ENCODE assay signal across 16 cellular contexts in the genomic region with DNA sequence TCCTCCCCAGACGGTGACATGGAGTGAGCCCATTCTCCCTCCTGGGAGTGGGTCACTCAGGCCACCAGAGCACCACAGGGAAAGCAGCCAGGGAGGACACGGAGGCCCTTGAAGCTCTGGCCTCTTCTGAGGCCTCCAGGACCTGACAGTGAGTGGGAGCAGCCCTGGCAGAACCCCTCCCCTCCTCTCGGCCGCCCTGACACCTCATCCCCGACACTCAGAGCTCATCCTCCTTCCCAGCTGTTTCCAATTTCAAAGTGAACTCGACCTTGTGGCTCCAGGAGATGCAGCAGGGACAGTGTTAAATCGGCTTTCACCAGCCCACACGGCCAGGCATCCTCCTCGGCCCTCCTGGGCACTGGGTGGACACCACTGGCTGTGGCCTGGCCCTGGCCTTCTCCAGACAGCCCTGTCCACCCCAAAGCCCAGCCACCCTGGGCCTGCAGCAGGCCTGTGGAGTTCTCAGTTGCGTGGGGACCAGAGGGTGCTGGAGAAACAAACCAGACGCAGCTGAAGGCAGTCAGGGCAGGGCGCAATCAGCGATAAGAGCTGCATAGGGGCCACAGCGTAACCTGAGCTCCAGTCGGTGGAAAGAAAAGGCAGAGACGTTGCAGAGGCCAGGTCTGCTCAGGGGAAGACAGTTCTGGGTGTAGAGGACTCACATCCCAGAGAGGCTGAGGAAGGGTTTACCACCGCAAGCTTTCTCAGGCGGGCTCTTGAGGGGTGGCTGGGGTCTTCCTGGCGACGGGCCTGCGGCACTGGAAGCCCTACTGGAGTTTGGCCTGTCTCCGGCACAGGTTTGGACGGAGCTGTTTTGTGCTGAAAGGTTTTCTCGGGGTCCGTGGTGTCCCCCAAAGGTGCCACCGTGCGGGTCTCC. TPM values are rescaled to one million over a fixed set of nuclear protein-coding genes. Genes with fewer than 3 reads are reported as not detected.
DNase-seq lines count a peak whose midpoint lies in the region; ATAC-seq and TF ChIP-seq lines count a peak whose summit lies in the region.
"Had no signal": no experiment of that assay in that cellular context is flagged by ENCODE, and none has a peak within 500 bp of the region (broad histone marks: within the 10 kb centered on the region; RNA-seq: fewer than 3 reads in every experiment).

No MANE protein-coding gene starts in this region.

- no peak overlapping the region for H2AFZ ChIP-seq in PC-3 (ENCODE audit: low read length)

- H3K36me3 ChIP-seq in lower lobe of right lung (no peaks in the 10 kb centered on the region), PC-3 (ENCODE audit: low read depth, low read length) (peaks cover 32% of the 10 kb centered on the region)

- no peak for ATAC-seq in activated CD8-positive, alpha-beta memory T cell treated with anti-CD3 and anti-CD28 coated beads, Interleukin-2, amount 10 ng/mL, durations not matched to agents 7 days and 5 days
- ATAC-seq in lower lobe of right lung (no peak), PC-3 (no peak)
- ATAC-seq: body of pancreas, left colon, T-helper 17 cell had no signal

- CTCF ChIA-PET in activated CD8-positive, alpha-beta memory T cell treated with anti-CD3 and anti-CD28 coated beads, Interleukin-2, amount 10 ng/mL, durations not matched to agents 7 days and 5 days (lab: Charles Lee), result no interaction called here
- CTCF ChIA-PET in PC-3 (lab: Charles Lee), result no interaction called here

- H3K4me3 ChIP-seq in fibroblast of mammary gland (ENCODE audit: control insufficient read depth, low read depth, low read length) (no peak overlapping the region), lower lobe of right lung (no peak overlapping the region), PC-3 (ENCODE audit: low read length) (no peak overlapping the region)
- H3K4me3 ChIP-seq: body of pancreas, thoracic aorta had no signal

- no peaks in the 10 kb centered on the region for H3F3A ChIP-seq in PC-3 (ENCODE audit: low read length, unreplicated experiment)

- no peak overlapping the region for H3K9ac ChIP-seq in PC-3 (ENCODE audit: low read length)

- H3K79me2 ChIP-seq in PC-3 (ENCODE audit: low read length), result no peaks in the 10 kb centered on the region

- H3K27me3 ChIP-seq in lower lobe of right lung (ENCODE audit: low read depth), result no peaks in the 10 kb centered on the region
- no peaks in the 10 kb centered on the region for H3K27me3 ChIP-seq in PC-3 (ENCODE audit: low read length)
- H3K27me3 ChIP-seq: body of pancreas had no signal

- H3K27me3 Mint-ChIP-seq in activated CD8-positive, alpha-beta memory T cell treated with anti-CD3 and anti-CD28 coated beads, Interleukin-2, amount 10 ng/mL, durations not matched to agents 7 days and 5 days, result no peaks in the 10 kb centered on the region
- H3K27me3 Mint-ChIP-seq in type B pancreatic cell, result no peaks in the 10 kb centered on the region
- H3K27me3 Mint-ChIP-seq: T-helper 17 cell had no signal

- H3K9me3 Mint-ChIP-seq in activated CD8-positive, alpha-beta memory T cell treated with anti-CD3 and anti-CD28 coated beads, Interleukin-2, amount 10 ng/mL, durations not matched to agents 7 days and 5 days (ENCODE audit: low read depth), result no peaks in the 10 kb centered on the region
- H3K9me3 Mint-ChIP-seq in type B pancreatic cell, result no peaks in the 10 kb centered on the region

- no peak overlapping the region for H3K4me2 ChIP-seq in PC-3 (ENCODE audit: low read length)

- no peaks in the 10 kb centered on the region for H3K4me1 Mint-ChIP-seq in activated CD8-positive, alpha-beta memory T cell treated with anti-CD3 and anti-CD28 coated beads, Interleukin-2, amount 10 ng/mL, durations not matched to agents 7 days and 5 days
- H3K4me1 Mint-ChIP-seq in type B pancreatic cell (ENCODE audit: unreplicated experiment), result peaks cover 8% of the 10 kb centered on the region
- H3K4me1 Mint-ChIP-seq: T-helper 17 cell had no signal

- no peaks in the 10 kb centered on the region for H4K20me1 ChIP-seq in PC-3 (ENCODE audit: low read length)

- no peaks in the 10 kb centered on the region for H3K9me2 ChIP-seq in PC-3 (replicated peaks; ENCODE audit: low read length)

- H3K27ac ChIP-seq in lower lobe of right lung (no peak overlapping the region), PC-3 (ENCODE audit: low read length) (no peak overlapping the region)
- H3K27ac ChIP-seq: body of pancreas, thoracic aorta had no signal

- DNase-seq in activated CD8-positive, alpha-beta memory T cell treated with anti-CD3 and anti-CD28 coated beads, Interleukin-2, amount 50 U/mL, for 4 hours, result peak; percentile 6
- DNase-seq in activated CD8-positive, alpha-beta memory T cell treated with anti-CD3 and anti-CD28 coated beads, Interleukin-2, amount 10 ng/mL, durations not matched to agents 7 days and 5 days, result no peak
- peak; percentile 82 for DNase-seq in fibroblast of mammary gland (ENCODE audit: low read depth)
- DNase-seq in lower lobe of right lung, result peak; percentile 28
- DNase-seq in type B pancreatic cell (ENCODE audit: extremely low spot score, unreplicated experiment), result no peak
- DNase-seq in stimulated activated CD4-positive, alpha-beta T cell treated with anti-CD3 and anti-CD28 coated beads, Interleukin-2, amount 100 ng/mL, for 24 hours, result no peak
- DNase-seq in PC-3, result no peak
- no peak for DNase-seq in midbrain (lab: John Stamatoyannopoulos, UW)
- DNase-seq: activated CD4-positive, alpha-beta T cell treated with anti-CD3 and anti-CD28 coated beads, Interleukin-2, amount 50 U/mL, for 1 hour; effector memory CD4-positive, alpha-beta T cell; OCI-M1 had no signal

- H3K4me1 ChIP-seq in lower lobe of right lung (no peaks in the 10 kb centered on the region), PC-3 (ENCODE audit: insufficient read depth, low read length) (no peaks in the 10 kb centered on the region)
- H3K4me1 ChIP-seq: body of pancreas, Caco-2 had no signal

- H3K27ac Mint-ChIP-seq in activated CD8-positive, alpha-beta memory T cell treated with anti-CD3 and anti-CD28 coated beads, Interleukin-2, amount 10 ng/mL, durations not matched to agents 7 days and 5 days, result no peak overlapping the region
- H3K27ac Mint-ChIP-seq in type B pancreatic cell, result peak overlapping the region; percentile 46
- H3K27ac Mint-ChIP-seq: T-helper 17 cell had no signal

- H3K9me3 ChIP-seq in lower lobe of right lung (no peaks in the 10 kb centered on the region), PC-3 (ENCODE audit: low read length) (no peaks in the 10 kb centered on the region)
- H3K9me3 ChIP-seq: body of pancreas, Caco-2, thoracic aorta had no signal

- H3K36me3 Mint-ChIP-seq in activated CD8-positive, alpha-beta memory T cell treated with anti-CD3 and anti-CD28 coated beads, Interleukin-2, amount 10 ng/mL, durations not matched to agents 7 days and 5 days, result no peaks in the 10 kb centered on the region
- no peaks in the 10 kb centered on the region for H3K36me3 Mint-ChIP-seq in type B pancreatic cell

- H3K4me3 Mint-ChIP-seq in activated CD8-positive, alpha-beta memory T cell treated with anti-CD3 and anti-CD28 coated beads, Interleukin-2, amount 10 ng/mL, durations not matched to agents 7 days and 5 days, result no peak overlapping the region
- H3K4me3 Mint-ChIP-seq in type B pancreatic cell, result no peak overlapping the region
- H3K4me3 Mint-ChIP-seq: T-helper 17 cell had no signal

- no peak for TF ChIP-seq CTCF in fibroblast of mammary gland (conservative IDR thresholded peaks at IDR 0.05; ENCODE audit: control insufficient read depth, insufficient read depth, low read depth, low read length)
- no peak for TF ChIP-seq CTCF in lower lobe of right lung (IDR thresholded peaks at IDR 0.05)
- TF ChIP-seq CTCF in type B pancreatic cell (conservative IDR thresholded peaks at IDR 0.05), result no peak
- no peak for TF ChIP-seq CTCF in PC-3 (conservative IDR thresholded peaks at IDR 0.05; ENCODE audit: low read depth, low read length)

- BruUV-seq in PC-3 (replicated peaks; lab: Mats Ljungman, UMichigan), result no TSS peak

- intact Hi-C loops in lower lobe of right lung (cut with DNase I), result no loop called here
- intact Hi-C loops in PC-3 (cut with micrococcal nuclease), result no loop called here

- POLR2A ChIA-PET in PC-3 (lab: Charles Lee; ENCODE audit: unreplicated experiment), result no interaction called here

RNA-seq across cellular contexts. Expression of a gene that starts 27.0 kb away (rescaled TPM):
- total RNA-seq in activated CD8-positive, alpha-beta memory T cell treated with anti-CD3 and anti-CD28 coated beads, Interleukin-2, amount 10 ng/mL, durations not matched to agents 7 days and 5 days, result not detected
- total RNA-seq in lower lobe of right lung (1.5 TPM), type B pancreatic cell (ENCODE audit: low replicate concordance) (26.9 and 45.0 TPM in 2 replicates), PC-3 (2014; rRNA removed) (0.40 and 0.58 TPM in 2 replicates)

RNA-seq across cellular contexts. Expression of a gene that starts 30.4 kb away (rescaled TPM):
- total RNA-seq in activated CD8-positive, alpha-beta memory T cell treated with anti-CD3 and anti-CD28 coated beads, Interleukin-2, amount 10 ng/mL, durations not matched to agents 7 days and 5 days, result 10 to 100 TPM in 1 of 2 experiments, 1 to 10 TPM in 1; 5.0 to 17.9 TPM
- total RNA-seq in lower lobe of right lung, result 227 TPM
- 23.8 and 114 TPM in 2 replicates for total RNA-seq in type B pancreatic cell (ENCODE audit: low replicate concordance)
- total RNA-seq in PC-3 (2014; rRNA removed), result 521 and 654 TPM in 2 replicates

RNA-seq across cellular contexts. Expression of a gene that starts 55.9 kb away (rescaled TPM):
- total RNA-seq in activated CD8-positive, alpha-beta memory T cell treated with anti-CD3 and anti-CD28 coated beads, Interleukin-2, amount 10 ng/mL, durations not matched to agents 7 days and 5 days, result 1 to 10 TPM; 4.2 to 4.8 TPM
- total RNA-seq in lower lobe of right lung, result 8.6 TPM
- 18.5 and 24.7 TPM in 2 replicates for total RNA-seq in type B pancreatic cell (ENCODE audit: low replicate concordance)
- total RNA-seq in PC-3 (2014; rRNA removed), result 41.7 and 49.5 TPM in 2 replicates

Comparison
In these comparisons a context has a peak if more than half of its experiments do, and no peak if none do; other contexts are left out.
1. DNase-seq: peak in activated CD8-positive, alpha-beta memory T cell treated with anti-CD3 and anti-CD28 coated beads, Interleukin-2, amount 50 U/mL, for 4 hours (single experiment), fibroblast of mammary gland (single experiment) and lower lobe of right lung (single experiment); none in activated CD8-positive, alpha-beta memory T cell treated with anti-CD3 and anti-CD28 coated beads, Interleukin-2, amount 10 ng/mL, durations not matched to agents 7 days and 5 days (single experiment), type B pancreatic cell (single experiment), stimulated activated CD4-positive, alpha-beta T cell treated with anti-CD3 and anti-CD28 coated beads, Interleukin-2, amount 100 ng/mL, for 24 hours (0 of 2), PC-3 (single experiment) and midbrain (single experiment).
2. RNA of a gene that starts 27.0 kb away (total RNA-seq): 26.9 to 45.0 TPM in type B pancreatic cell; 1.5 TPM in lower lobe of right lung (single experiment), 0.40 to 0.58 TPM in PC-3 and not detected in activated CD8-positive, alpha-beta memory T cell treated with anti-CD3 and anti-CD28 coated beads, Interleukin-2, amount 10 ng/mL, durations not matched to agents 7 days and 5 days; every median in the first group is over 10 times any median in the second.